7 cellular contexts compared by ENCODE assay signal in genomic region chr11:114400974-114401223, GRCh38. TPM values are rescaled to one million over a fixed set of nuclear protein-coding genes. Genes with fewer than 3 reads are reported as not detected.
DNase-seq lines count a peak whose midpoint lies in the region; ATAC-seq and TF ChIP-seq lines count a peak whose summit lies in the region.

No MANE protein-coding gene starts in this region.

- no peak for ATAC-seq in HG03432 (IDR thresholded peaks at IDR 0.05; ENCODE audit: unreplicated experiment)
- ATAC-seq in GM18502 (IDR thresholded peaks at IDR 0.05; ENCODE audit: poor library complexity, unreplicated experiment) = no peak

- H3K27me3 ChIP-seq in HUES48 (ENCODE audit: control insufficient read depth, insufficient read depth, low read length) (no peaks in the 10 kb centered on the region), stomach (no peaks in the 10 kb centered on the region)

- H3K27me3 Mint-ChIP-seq in activated naive CD8-positive, alpha-beta T cell treated with anti-CD3 and anti-CD28 coated beads for 36 hours = no peaks in the 10 kb centered on the region
- peaks cover 3 to 10% (median 8%) of the 10 kb centered on the region in 3 donors for H3K27me3 Mint-ChIP-seq in immature natural killer cell (ENCODE audit: low read depth in 3 of 3)

- peaks cover 43% of the 10 kb centered on the region for H3K4me1 Mint-ChIP-seq in activated naive CD8-positive, alpha-beta T cell treated with anti-CD3 and anti-CD28 coated beads for 36 hours
- peaks cover 51 to 76% of the 10 kb centered on the region in 2 donors for H3K4me1 Mint-ChIP-seq in immature natural killer cell

- peaks cover 40% of the 10 kb centered on the region for H3K36me3 Mint-ChIP-seq in activated naive CD8-positive, alpha-beta T cell treated with anti-CD3 and anti-CD28 coated beads for 36 hours
- peaks cover under 1 to 5% (median 4%) of the 10 kb centered on the region in 3 donors for H3K36me3 Mint-ChIP-seq in immature natural killer cell

- H3K4me3 Mint-ChIP-seq in activated naive CD8-positive, alpha-beta T cell treated with anti-CD3 and anti-CD28 coated beads for 36 hours = peak overlapping the region; percentile 89
- peak overlapping the region; percentile 96 to 97 (median 96) for H3K4me3 Mint-ChIP-seq in immature natural killer cell

- H3K27ac Mint-ChIP-seq in activated naive CD8-positive, alpha-beta T cell treated with anti-CD3 and anti-CD28 coated beads for 36 hours = peak overlapping the region; percentile 98
- peak overlapping the region; percentile 98 to 99 (median 99) for H3K27ac Mint-ChIP-seq in immature natural killer cell

- TF ChIP-seq POLR2A in stomach (IDR thresholded peaks at IDR 0.05) = no peak

- H3K27ac ChIP-seq in HUES48 (ENCODE audit: low read depth, low read length) (peak overlapping the region; percentile 99), stomach (peak overlapping the region; percentile 89 to 99 (median 99))

- intact Hi-C loops in stomach (cut with DNase I; ENCODE audit: low total_unique reads) = no loop called here

- WGBS in stomach, 5 donors = 0 to 4% (median 1%) methylated on average over 3 of the region's 3 CpGs

- no peak for TF ChIP-seq EP300 in stomach (IDR thresholded peaks at IDR 0.05)

- peaks cover 34% of the 10 kb centered on the region for H3K36me3 ChIP-seq in HUES48 (ENCODE audit: control insufficient read depth, insufficient read depth, low read length)
- H3K36me3 ChIP-seq in stomach = peaks cover 0 to 14% (median 11%) of the 10 kb centered on the region in 4 donors

- H3K9ac ChIP-seq in HUES48 (ENCODE audit: low read depth, low read length) = peak overlapping the region; percentile 98

- peak overlapping the region; percentile 88 for H3K4me3 ChIP-seq in HUES48 (ENCODE audit: low read depth, low read length)
- peak overlapping the region; percentile 56 to 82 (median 68) for H3K4me3 ChIP-seq in stomach

- DNase-seq in activated naive CD8-positive, alpha-beta T cell treated with anti-CD3 and anti-CD28 coated beads for 36 hours = no peak
- DNase-seq in immature natural killer cell = no peak
- DNase-seq in stomach = no peak
- DNase-seq in NCI-H2081 (lab: John Stamatoyannopoulos, UW) = no peak

- H3K4me1 ChIP-seq in HUES48 (ENCODE audit: control insufficient read depth, insufficient read depth, low read length) (peaks cover 22% of the 10 kb centered on the region), stomach (peaks cover 15 to 69% (median 41%) of the 10 kb centered on the region in 4 donors)

- TF ChIP-seq CTCF in stomach (IDR thresholded peaks at IDR 0.05) = no peak

- no peaks in the 10 kb centered on the region for H3K9me3 Mint-ChIP-seq in activated naive CD8-positive, alpha-beta T cell treated with anti-CD3 and anti-CD28 coated beads for 36 hours
- no peaks in the 10 kb centered on the region for H3K9me3 Mint-ChIP-seq in immature natural killer cell

- no peaks in the 10 kb centered on the region for H3K9me3 ChIP-seq in HUES48 (ENCODE audit: control insufficient read depth, insufficient read depth, low read length)
- no peaks in the 10 kb centered on the region for H3K9me3 ChIP-seq in stomach

RNA-seq across cellular contexts. Expression of gene RBM7, which starts 0.4 kb away (rescaled TPM):
- total RNA-seq in activated naive CD8-positive, alpha-beta T cell treated with anti-CD3 and anti-CD28 coated beads for 36 hours = 10 to 100 TPM; 45.4 to 47.3 TPM
- 10 to 100 TPM; 29.4 to 46.5 (median 30.2) TPM for polyA plus RNA-seq in immature natural killer cell
- total RNA-seq in stomach = 10 to 100 TPM in 3 of 5 donors, 1 to 10 TPM in 2; 4.8 to 41.5 (median 13.6) TPM
- 10 to 100 TPM in 2 of 3 donors, 1 to 10 TPM in 1; 9.1 to 24.3 (median 21.1) TPM for polyA plus RNA-seq in stomach

RNA-seq across cellular contexts. Expression of gene C11orf71, which starts 0.6 kb away (rescaled TPM):
- 1 to 10 TPM; 5.7 to 6.2 TPM for total RNA-seq in activated naive CD8-positive, alpha-beta T cell treated with anti-CD3 and anti-CD28 coated beads for 36 hours
- polyA plus RNA-seq in immature natural killer cell (10 to 100 TPM; 10.8 to 14.6 (median 13.8) TPM), stomach (1 to 10 TPM; 8.4 to 8.7 (median 8.6) TPM)
- 10 to 100 TPM in 1 of 5 donors, 1 to 10 TPM in 3, under 1 TPM in 1; 0.58 to 10.1 (median 4.9) TPM for total RNA-seq in stomach

RNA-seq across cellular contexts. Expression of gene REXO2, which starts 38.4 kb away (rescaled TPM):
- total RNA-seq in activated naive CD8-positive, alpha-beta T cell treated with anti-CD3 and anti-CD28 coated beads for 36 hours = 10 to 100 TPM; 68.9 to 71.7 TPM
- polyA plus RNA-seq in immature natural killer cell (10 to 100 TPM; 45.5 to 49.4 (median 45.9) TPM), stomach (100 to 1,000 TPM in 1 of 3 donors, 10 to 100 TPM in 2; 67.8 to 110 (median 91.8) TPM)
- total RNA-seq in stomach = 100 to 1,000 TPM; 104 to 245 (median 143) TPM
